ENCODE assay signal across 30 cellular contexts in the genomic region with DNA sequence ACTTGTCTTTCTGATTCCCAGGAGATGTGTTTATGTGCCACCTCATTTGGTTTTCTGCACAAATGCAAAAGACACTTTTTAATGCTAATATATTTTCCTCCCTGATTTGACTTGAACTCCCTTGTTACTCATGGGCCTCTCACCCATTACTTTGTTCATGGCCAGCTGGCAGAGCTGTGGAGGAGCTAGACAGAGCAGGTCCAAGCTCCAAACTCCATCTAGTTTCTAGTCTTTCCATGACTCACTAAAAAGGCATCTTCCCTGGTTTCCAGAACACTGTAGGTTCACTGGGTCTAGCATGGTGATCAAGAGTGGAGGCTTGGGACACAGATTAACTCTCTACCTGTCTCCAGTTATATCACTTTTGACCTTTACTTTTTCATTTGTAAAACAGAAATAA.
"Had no signal": no experiment of that assay in that cellular context is flagged by ENCODE, and none has a peak within 500 bp of the region (broad histone marks: within the 10 kb centered on the region; RNA-seq: fewer than 3 reads in every experiment).

No MANE protein-coding gene starts in this region.

- H3K27ac ChIP-seq: gastrocnemius medialis, neutrophil, sigmoid colon, suprapubic skin, tibial artery, upper lobe of right lung, WERI-Rb-1 had no signal

- ATAC-seq: gastrocnemius medialis, left lobe of liver, upper lobe of right lung had no signal

- H3K4me1 ChIP-seq: gastrocnemius medialis, sigmoid colon, tibial artery, upper lobe of right lung had no signal

- H3K9me3 Mint-ChIP-seq: activated CD4-positive, alpha-beta memory T cell treated with anti-CD3 and anti-CD28 coated beads for 36 hours; activated CD4-positive, alpha-beta T cell treated with anti-CD3 and anti-CD28 coated beads, Interleukin-2, amount 10 ng/mL, durations not matched to agents 24 days and 14 days; activated naive CD4-positive, alpha-beta T cell treated with anti-CD3 and anti-CD28 coated beads, Interleukin-2, amount 10 ng/mL, durations not matched to agents 7 days and 5 days; activated naive CD8-positive, alpha-beta T cell treated with anti-CD3 and anti-CD28 coated beads, Interleukin-2, amount 10 ng/mL, durations not matched to agents 7 days and 5 days; activated T-cell treated with anti-CD3 and anti-CD28 coated beads, Interleukin-2, amount 50 U/mL, for 24 hours; central memory CD8-positive, alpha-beta T cell; T-helper 1 cell treated with Interleukin-12 subunit alpha and Interleukin-12 subunit beta and Interleukin-4 antibody, amounts not matched to agents 30 μg/mL and 1 μg/mL, for 36 hours had no signal

- H3K4me3 ChIP-seq: gastrocnemius medialis, lung, sigmoid colon, suprapubic skin, tibial artery, upper lobe of right lung had no signal

- H3K9me3 ChIP-seq: gastrocnemius medialis, neutrophil, sigmoid colon, tibial artery, upper lobe of right lung had no signal

- H3K27me3 Mint-ChIP-seq: activated CD4-positive, alpha-beta memory T cell treated with anti-CD3 and anti-CD28 coated beads for 36 hours; activated CD4-positive, alpha-beta T cell treated with anti-CD3 and anti-CD28 coated beads, Interleukin-2, amount 10 ng/mL, durations not matched to agents 24 days and 14 days; activated naive CD4-positive, alpha-beta T cell treated with anti-CD3 and anti-CD28 coated beads, Interleukin-2, amount 10 ng/mL, durations not matched to agents 7 days and 5 days; activated naive CD8-positive, alpha-beta T cell treated with anti-CD3 and anti-CD28 coated beads, Interleukin-2, amount 10 ng/mL, durations not matched to agents 7 days and 5 days; dendritic cell treated with granulocyte-macrophage colony-stimulating factor and Interleukin-4, amounts not matched to agents 40 ng/mL and 50 ng/mL, for 4 days had no signal

- H3K36me3 Mint-ChIP-seq: activated CD4-positive, alpha-beta memory T cell treated with anti-CD3 and anti-CD28 coated beads for 36 hours; activated naive CD4-positive, alpha-beta T cell treated with anti-CD3 and anti-CD28 coated beads, Interleukin-2, amount 10 ng/mL, durations not matched to agents 7 days and 5 days; activated naive CD8-positive, alpha-beta T cell treated with anti-CD3 and anti-CD28 coated beads, Interleukin-2, amount 10 ng/mL, durations not matched to agents 7 days and 5 days had no signal

- H3K4me3 Mint-ChIP-seq: activated CD4-positive, alpha-beta memory T cell treated with anti-CD3 and anti-CD28 coated beads for 36 hours; activated CD4-positive, alpha-beta T cell treated with anti-CD3 and anti-CD28 coated beads, Interleukin-2, amount 10 ng/mL, durations not matched to agents 24 days and 14 days; activated naive CD4-positive, alpha-beta T cell treated with anti-CD3 and anti-CD28 coated beads, Interleukin-2, amount 10 ng/mL, durations not matched to agents 7 days and 5 days; activated naive CD8-positive, alpha-beta T cell treated with anti-CD3 and anti-CD28 coated beads, Interleukin-2, amount 10 ng/mL, durations not matched to agents 7 days and 5 days; activated T-cell treated with anti-CD3 and anti-CD28 coated beads, Interleukin-2, amount 50 U/mL, for 24 hours; central memory CD8-positive, alpha-beta T cell; dendritic cell treated with granulocyte-macrophage colony-stimulating factor and Interleukin-4, amounts not matched to agents 40 ng/mL and 50 ng/mL, for 4 days; endodermal cell; nephron progenitor cell; T-helper 1 cell treated with Interleukin-12 subunit alpha and Interleukin-12 subunit beta and Interleukin-4 antibody, amounts not matched to agents 30 μg/mL and 1 μg/mL, for 36 hours had no signal

- H3K4me1 Mint-ChIP-seq: activated CD4-positive, alpha-beta T cell treated with anti-CD3 and anti-CD28 coated beads, Interleukin-2, amount 10 ng/mL, durations not matched to agents 24 days and 14 days; activated naive CD4-positive, alpha-beta T cell treated with anti-CD3 and anti-CD28 coated beads, Interleukin-2, amount 10 ng/mL, durations not matched to agents 7 days and 5 days; activated naive CD8-positive, alpha-beta T cell treated with anti-CD3 and anti-CD28 coated beads, Interleukin-2, amount 10 ng/mL, durations not matched to agents 7 days and 5 days; central memory CD8-positive, alpha-beta T cell; endodermal cell had no signal

- DNase-seq: activated CD4-positive, alpha-beta memory T cell treated with anti-CD3 and anti-CD28 coated beads for 36 hours; activated CD4-positive, alpha-beta T cell treated with anti-CD3 and anti-CD28 coated beads, Interleukin-2, amount 10 ng/mL, durations not matched to agents 24 days and 14 days; activated CD4-positive, CD25-positive, alpha-beta regulatory T cell treated with anti-CD3 and anti-CD28 coated beads, Interleukin-2, amount 50 U/mL, for 72 hours; activated CD8-positive, alpha-beta memory T cell treated with anti-CD3 and anti-CD28 coated beads, Interleukin-2, amount 50 U/mL, for 48 hours; activated gamma-delta T cell; activated naive CD4-positive, alpha-beta T cell treated with anti-CD3 and anti-CD28 coated beads, Interleukin-2, amount 10 ng/mL, durations not matched to agents 7 days and 5 days; activated naive CD8-positive, alpha-beta T cell treated with anti-CD3 and anti-CD28 coated beads, Interleukin-2, amount 10 ng/mL, durations not matched to agents 7 days and 5 days; activated T-cell treated with anti-CD3 and anti-CD28 coated beads, Interleukin-2, amount 50 U/mL, for 24 hours; endodermal cell; gastrocnemius medialis; glutamatergic neuron; kidney; nephron progenitor cell; small intestine; stimulated activated CD4-positive, alpha-beta T cell treated with anti-CD3 and anti-CD28 coated beads, Interleukin-1b, Interleukin-23, amount 100 ng/mL, for 48 hours; stimulated activated CD4-positive, alpha-beta T cell treated with anti-CD3 and anti-CD28 coated beads, Interleukin-4, amount 100 ng/mL, for 4 hours; stimulated activated naive CD4-positive, alpha-beta T cell; SW 1271; T-helper 9 cell; tibial artery; upper lobe of right lung; WERI-Rb-1 had no signal

- H3K27me3 ChIP-seq: gastrocnemius medialis, neutrophil, sigmoid colon, suprapubic skin, tibial artery, upper lobe of right lung had no signal

- H3K27ac Mint-ChIP-seq: activated CD4-positive, alpha-beta memory T cell treated with anti-CD3 and anti-CD28 coated beads for 36 hours; activated CD4-positive, alpha-beta T cell treated with anti-CD3 and anti-CD28 coated beads, Interleukin-2, amount 10 ng/mL, durations not matched to agents 24 days and 14 days; activated naive CD4-positive, alpha-beta T cell treated with anti-CD3 and anti-CD28 coated beads, Interleukin-2, amount 10 ng/mL, durations not matched to agents 7 days and 5 days; activated naive CD8-positive, alpha-beta T cell treated with anti-CD3 and anti-CD28 coated beads, Interleukin-2, amount 10 ng/mL, durations not matched to agents 7 days and 5 days; activated T-cell treated with anti-CD3 and anti-CD28 coated beads, Interleukin-2, amount 50 U/mL, for 24 hours; dendritic cell treated with granulocyte-macrophage colony-stimulating factor and Interleukin-4, amounts not matched to agents 40 ng/mL and 50 ng/mL, for 4 days; endodermal cell; nephron progenitor cell; T-helper 1 cell treated with Interleukin-12 subunit alpha and Interleukin-12 subunit beta and Interleukin-4 antibody, amounts not matched to agents 30 μg/mL and 1 μg/mL, for 36 hours had no signal

- H3K36me3 ChIP-seq: gastrocnemius medialis, neutrophil, sigmoid colon, suprapubic skin, tibial artery, upper lobe of right lung, WERI-Rb-1 had no signal
